1 cellular context compared by ENCODE assay signal in the genomic region with DNA sequence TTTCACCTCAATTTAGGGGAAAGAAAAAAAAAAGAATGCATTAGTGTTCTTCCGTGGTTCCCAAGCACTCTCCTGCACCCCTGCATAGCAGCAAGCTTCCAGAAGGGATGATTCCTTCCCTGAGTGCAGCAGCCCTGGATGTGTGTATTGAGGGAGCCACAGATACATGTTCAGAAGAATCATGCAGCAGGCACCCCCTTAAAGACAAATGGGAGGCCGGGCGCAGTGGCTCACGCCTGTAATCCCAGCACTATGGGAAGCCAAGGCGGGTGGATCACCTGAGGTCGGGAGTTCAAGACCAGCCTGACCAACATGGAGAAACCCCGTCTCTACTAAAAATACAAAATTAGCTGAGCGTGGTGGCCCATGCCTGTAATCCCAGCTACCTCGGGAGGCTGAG. TPM values are rescaled to one million over a fixed set of nuclear protein-coding genes. Genes with fewer than 3 reads are reported as not detected.
DNase-seq lines count a peak whose midpoint lies in the region.

No MANE protein-coding gene starts in this region.

- DNase-seq in mesenteric fat pad (ENCODE audit: low spot score): peak; percentile 57

RNA-seq across cellular contexts. Expression of a gene that starts 20.5 kb away (rescaled TPM):
- 122 TPM for total RNA-seq in mesenteric fat pad

RNA-seq across cellular contexts. Expression of a gene that starts 22.3 kb away (rescaled TPM):
- total RNA-seq in mesenteric fat pad: 22.4 TPM

RNA-seq across cellular contexts. Expression of a gene that starts 54.4 kb away (rescaled TPM):
- 216 TPM for total RNA-seq in mesenteric fat pad
